ENCODE assay signal across 22 cellular contexts in the genomic region with DNA sequence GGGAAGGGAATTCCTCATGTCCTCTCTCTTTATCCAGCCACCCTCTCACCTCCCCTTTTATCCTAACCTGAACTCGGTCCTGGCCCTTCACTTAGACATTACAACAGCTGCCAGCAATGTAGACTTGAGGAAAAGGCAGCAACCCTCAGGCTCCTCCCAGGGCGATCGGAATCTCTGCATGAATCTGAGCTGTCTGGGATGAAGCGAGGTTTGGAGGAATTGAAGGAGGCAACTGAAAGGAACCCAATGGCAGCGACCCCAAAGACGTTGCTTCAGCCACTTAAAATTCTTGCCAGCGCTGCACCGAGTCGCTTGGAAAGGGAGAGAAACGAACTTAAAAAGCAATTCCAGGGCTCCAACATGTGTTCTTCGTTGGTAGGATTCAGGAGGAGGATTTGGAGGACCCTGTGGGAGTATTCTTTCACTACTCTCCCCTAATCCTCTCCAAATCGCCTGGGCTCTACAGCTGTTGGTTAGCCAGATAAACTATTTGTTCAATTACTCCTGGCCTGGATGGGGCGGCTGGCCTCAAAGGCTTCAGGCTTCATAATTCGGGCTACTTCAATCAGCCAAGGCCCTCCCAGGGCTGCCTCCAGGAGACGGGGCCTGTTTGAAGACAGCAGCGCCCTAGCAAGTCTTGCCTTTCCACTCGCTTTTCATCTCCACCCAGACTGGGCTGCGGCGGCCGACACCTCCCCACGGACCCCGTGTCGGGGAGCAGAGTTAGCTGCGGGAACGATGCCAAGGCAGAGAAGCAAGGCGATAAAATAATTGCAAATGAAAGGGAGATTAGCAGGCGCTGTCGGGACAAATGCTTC.
DNase-seq lines count a peak whose midpoint lies in the region; ATAC-seq and TF ChIP-seq lines count a peak whose summit lies in the region.
"Had no signal": no experiment of that assay in that cellular context is flagged by ENCODE, and none has a peak within 500 bp of the region (broad histone marks: within the 10 kb centered on the region; RNA-seq: fewer than 3 reads in every experiment).

No MANE protein-coding gene starts in this region.

- H3T11ph ChIP-seq in H9 (ENCODE audit: low read length), result no peak overlapping the region

- no peaks in the 10 kb centered on the region for H3K36me3 ChIP-seq in psoas muscle (ENCODE audit: insufficient read depth in 1 of 2, low read depth in 1 of 2)
- H3K36me3 ChIP-seq: HAP-1 had no signal

- H2BK120ac ChIP-seq in H9 (ENCODE audit: low read depth, low read length, poor library complexity, severe bottlenecking), result no peak overlapping the region

- no peak overlapping the region for H3K27ac ChIP-seq in H9 (ENCODE audit: insufficient read length, low read depth, low read length)
- no peak overlapping the region for H3K27ac ChIP-seq in psoas muscle
- H3K27ac ChIP-seq in dorsolateral prefrontal cortex, result no peak overlapping the region
- H3K27ac ChIP-seq: skin epidermis had no signal

- POLR2A ChIA-PET in WTC11 (lab: Charles Lee), result no interaction called here

- no peak overlapping the region for H3K4me2 ChIP-seq in H9 (ENCODE audit: insufficient read depth, insufficient read length, low read length)

- no peak overlapping the region for H2BK12ac ChIP-seq in H9 (ENCODE audit: insufficient read length, low read depth, low read length)

- H3K27me3 ChIP-seq in H9 (ENCODE audit: insufficient read depth, low read length), result no peaks in the 10 kb centered on the region
- H3K27me3 ChIP-seq in psoas muscle (ENCODE audit: insufficient read depth in 3 of 3, low read length in 2 of 3), result peaks cover 2 to 26% (median 6%) of the 10 kb centered on the region in 3 donors
- H3K27me3 ChIP-seq in dorsolateral prefrontal cortex, result peaks cover 0 to 37% (median 0%) of the 10 kb centered on the region in 45 donors

- no CpG with 5 or more reads among the region's 28 CpGs for WGBS in H9 (ENCODE audit: extremely low coverage, insufficient read length, low lambda C conversion rate)
- 15 to 28% (median 16%) methylated on average over 28 of the region's 28 CpGs for WGBS in psoas muscle, 3 donors

- H3K4me3 Mint-ChIP-seq in H9 (no peak overlapping the region), WTC11 (no peak overlapping the region)
- H3K4me3 Mint-ChIP-seq: activated CD4-positive, alpha-beta memory T cell treated with anti-CD3 and anti-CD28 coated beads, Interleukin-2, amount 10 ng/mL, durations not matched to agents 7 days and 5 days; memory B cell; natural killer cell treated with Interleukin-12 subunit alpha and Interleukin-12 subunit beta and Interleukin-15 and Interleukin-18, amount 100 ng/mL, for 72 hours; stimulated activated effector memory CD8-positive, alpha-beta T cell treated with anti-CD3 and anti-CD28 coated beads, Interleukin-12 subunit alpha, Interleukin-12 subunit beta, amount 100 ng/mL, for 72 hours had no signal

- no peak overlapping the region for H2BK20ac ChIP-seq in H9 (ENCODE audit: low read depth, low read length, poor library complexity, severe bottlenecking)

- no peak overlapping the region for H3K4ac ChIP-seq in H9 (ENCODE audit: low read depth, low read length)

- H3K4me1 Mint-ChIP-seq in H9 (peaks cover 4% of the 10 kb centered on the region in 2 experiments; a peak in 3 of 4 replicates), WTC11 (peaks cover 3% of the 10 kb centered on the region; the same call in 1 of the 2 replicates)
- H3K4me1 Mint-ChIP-seq: activated CD4-positive, alpha-beta memory T cell treated with anti-CD3 and anti-CD28 coated beads, Interleukin-2, amount 10 ng/mL, durations not matched to agents 7 days and 5 days; memory B cell; stimulated activated effector memory CD8-positive, alpha-beta T cell treated with anti-CD3 and anti-CD28 coated beads, Interleukin-12 subunit alpha, Interleukin-12 subunit beta, amount 100 ng/mL, for 72 hours had no signal

- H2AFZ ChIP-seq in H9 (ENCODE audit: low read length), result peak overlapping the region; percentile 42

- no peaks in the 10 kb centered on the region for H3K79me2 ChIP-seq in H9 (ENCODE audit: insufficient read depth, low read length)

- no peak overlapping the region for H3K56ac ChIP-seq in H9 (ENCODE audit: insufficient read length, low read depth, low read length)

- no peaks in the 10 kb centered on the region for H4K20me1 ChIP-seq in H9 (ENCODE audit: control insufficient read depth, insufficient read depth, insufficient read length)

- no peak overlapping the region for H4K8ac ChIP-seq in H9 (replicated peaks; ENCODE audit: insufficient read length, low read depth, low read length)

- H3K9me3 Mint-ChIP-seq in H9 (no peaks in the 10 kb centered on the region; a peak in 1 of 5 replicates), WTC11 (peaks cover 7% of the 10 kb centered on the region)
- H3K9me3 Mint-ChIP-seq: activated CD4-positive, alpha-beta memory T cell treated with anti-CD3 and anti-CD28 coated beads, Interleukin-2, amount 10 ng/mL, durations not matched to agents 7 days and 5 days; natural killer cell treated with Interleukin-12 subunit alpha and Interleukin-12 subunit beta and Interleukin-15 and Interleukin-18, amount 100 ng/mL, for 72 hours; stimulated activated effector memory CD8-positive, alpha-beta T cell treated with anti-CD3 and anti-CD28 coated beads, Interleukin-12 subunit alpha, Interleukin-12 subunit beta, amount 100 ng/mL, for 72 hours had no signal

- no peak overlapping the region for H2BK5ac ChIP-seq in H9 (ENCODE audit: insufficient read length, low read length)

- no peak for DNase-seq in H9
- no peak for DNase-seq in WTC11 (ENCODE audit: low spot score)
- DNase-seq in iris pigment epithelial cell (ENCODE audit: low read depth), result peak; percentile 28
- DNase-seq in psoas muscle, result no peak
- no peak for DNase-seq in dorsolateral prefrontal cortex
- no peak for DNase-seq in activated T-cell treated with anti-CD3 and anti-CD28 coated beads for 4 hours
- DNase-seq: activated CD4-positive, alpha-beta memory T cell treated with anti-CD3 and anti-CD28 coated beads, Interleukin-2, amount 10 ng/mL, durations not matched to agents 7 days and 5 days; activated naive CD4-positive, alpha-beta T cell; amygdala; caudate nucleus; foreskin melanocyte; hippocampal formation; kidney glomerular epithelial cell; NCI-H2081; stimulated activated CD4-positive, alpha-beta T cell treated with anti-CD3 and anti-CD28 coated beads, Interleukin-2, amount 100 ng/mL, for 24 hours; T-helper 9 cell had no signal

- intact Hi-C loops in psoas muscle (cut with DNase I) (loop anchor here (10.0 kb wide), 2 partner anchors 378 to 858 kb away; no protein-coding TSS in a partner anchor), dorsolateral prefrontal cortex (cut with DNase I) (no loop called here)

- no peak overlapping the region; the same call in 1 of the 2 replicates for H3K14ac ChIP-seq in H9 (ENCODE audit: insufficient read depth, low read length)

- H3K18ac ChIP-seq in H9 (ENCODE audit: insufficient read length, low read depth, low read length), result no peak overlapping the region

- H3K9me3 ChIP-seq in H9 (ENCODE audit: control insufficient read depth, low read depth, low read length) (no peaks in the 10 kb centered on the region), psoas muscle (peaks cover 3% of the 10 kb centered on the region)
- H3K9me3 ChIP-seq: HAP-1 had no signal

- H2AK5ac ChIP-seq in H9 (ENCODE audit: insufficient read length, low read length), result no peak overlapping the region

- H3K27ac Mint-ChIP-seq in H9, result peak overlapping the region in 1 of 3 experiments; percentile 19; a peak in 1 of 7 replicates
- H3K27ac Mint-ChIP-seq in WTC11, result no peak overlapping the region
- H3K27ac Mint-ChIP-seq: activated CD4-positive, alpha-beta memory T cell treated with anti-CD3 and anti-CD28 coated beads, Interleukin-2, amount 10 ng/mL, durations not matched to agents 7 days and 5 days; memory B cell; natural killer cell treated with Interleukin-12 subunit alpha and Interleukin-12 subunit beta and Interleukin-15 and Interleukin-18, amount 100 ng/mL, for 72 hours; stimulated activated effector memory CD8-positive, alpha-beta T cell treated with anti-CD3 and anti-CD28 coated beads, Interleukin-12 subunit alpha, Interleukin-12 subunit beta, amount 100 ng/mL, for 72 hours had no signal

- no peak overlapping the region for H2BK15ac ChIP-seq in H9 (ENCODE audit: low read depth, low read length)

- CTCF ChIA-PET in WTC11 (lab: Charles Lee), result interaction anchor here (0.9 kb wide), 1 partner anchor 367 kb away, joined by 3 read pairs; a partner anchor contains a TSS

- no peak overlapping the region for H3K9ac ChIP-seq in H9 (ENCODE audit: extremely low read depth, insufficient read length, low read length)

- H3K4me1 ChIP-seq in H9 (ENCODE audit: insufficient read depth, low read length) (no peaks in the 10 kb centered on the region), psoas muscle (no peaks in the 10 kb centered on the region)
- H3K4me1 ChIP-seq: HAP-1 had no signal

- no peak for TF ChIP-seq CTCF in H9 (conservative IDR thresholded peaks at IDR 0.05)
- no peak for TF ChIP-seq CTCF in WTC11 (IDR thresholded peaks at IDR 0.05)
- TF ChIP-seq CTCF in psoas muscle (IDR thresholded peaks at IDR 0.05), result no peak
- no peak for TF ChIP-seq CTCF in dorsolateral prefrontal cortex (IDR thresholded peaks at IDR 0.05 in 54 of 56, conservative IDR thresholded peaks at IDR 0.05 in 2 of 56; ENCODE audit: low read depth in 1 of 56, partially characterized antibody in 56 of 56)

- H3K23ac ChIP-seq in H9 (ENCODE audit: insufficient read length, low read depth, low read length), result no peak overlapping the region

- H3K4me3 ChIP-seq in psoas muscle, result peak overlapping the region; percentile 28
- no peak overlapping the region for H3K4me3 ChIP-seq in dorsolateral prefrontal cortex
- H3K4me3 ChIP-seq: HAP-1, skin epidermis had no signal

- H3K27me3 Mint-ChIP-seq in H9 (ENCODE audit: low read depth), result peaks cover 6% of the 10 kb centered on the region
- H3K27me3 Mint-ChIP-seq in WTC11 (ENCODE audit: low read depth), result no peaks in the 10 kb centered on the region

- no peak overlapping the region for H4K91ac ChIP-seq in H9 (ENCODE audit: insufficient read length, low read depth, low read length)

- no peak overlapping the region for H4K5ac ChIP-seq in H9 (ENCODE audit: insufficient read length, low read depth, low read length)

- peak; percentile 78 for ATAC-seq in WTC11
- no peak for ATAC-seq in psoas muscle
- no peak for ATAC-seq in GM19328 (IDR thresholded peaks at IDR 0.05; ENCODE audit: unreplicated experiment)
- ATAC-seq: natural killer cell treated with Interleukin-12 subunit alpha and Interleukin-12 subunit beta and Interleukin-15 and Interleukin-18, amount 100 ng/mL, for 72 hours; stimulated activated effector memory CD8-positive, alpha-beta T cell treated with anti-CD3 and anti-CD28 coated beads, Interleukin-12 subunit alpha, Interleukin-12 subunit beta, amount 100 ng/mL, for 72 hours had no signal

- H3K79me1 ChIP-seq in H9 (ENCODE audit: insufficient read depth, low read depth, low read length, poor library complexity, severe bottlenecking), result no peaks in the 10 kb centered on the region

- H3K23me2 ChIP-seq in H9 (ENCODE audit: insufficient read length, low read depth, low read length, poor library complexity, severe bottlenecking), result no peaks in the 10 kb centered on the region

- H3K36me3 Mint-ChIP-seq in H9 (ENCODE audit: insufficient read depth in 1 of 3, low read depth in 3 of 3) (no peaks in the 10 kb centered on the region), WTC11 (no peaks in the 10 kb centered on the region)
- H3K36me3 Mint-ChIP-seq: memory B cell; natural killer cell treated with Interleukin-12 subunit alpha and Interleukin-12 subunit beta and Interleukin-15 and Interleukin-18, amount 100 ng/mL, for 72 hours; stimulated activated effector memory CD8-positive, alpha-beta T cell treated with anti-CD3 and anti-CD28 coated beads, Interleukin-12 subunit alpha, Interleukin-12 subunit beta, amount 100 ng/mL, for 72 hours had no signal

Comparison
In these comparisons a context has a peak if more than half of its experiments do, and no peak if none do; other contexts are left out.
1. intact Hi-C loops: an anchor here in psoas muscle (10.0 kb wide); none called in dorsolateral prefrontal cortex.